In the genomic region with DNA sequence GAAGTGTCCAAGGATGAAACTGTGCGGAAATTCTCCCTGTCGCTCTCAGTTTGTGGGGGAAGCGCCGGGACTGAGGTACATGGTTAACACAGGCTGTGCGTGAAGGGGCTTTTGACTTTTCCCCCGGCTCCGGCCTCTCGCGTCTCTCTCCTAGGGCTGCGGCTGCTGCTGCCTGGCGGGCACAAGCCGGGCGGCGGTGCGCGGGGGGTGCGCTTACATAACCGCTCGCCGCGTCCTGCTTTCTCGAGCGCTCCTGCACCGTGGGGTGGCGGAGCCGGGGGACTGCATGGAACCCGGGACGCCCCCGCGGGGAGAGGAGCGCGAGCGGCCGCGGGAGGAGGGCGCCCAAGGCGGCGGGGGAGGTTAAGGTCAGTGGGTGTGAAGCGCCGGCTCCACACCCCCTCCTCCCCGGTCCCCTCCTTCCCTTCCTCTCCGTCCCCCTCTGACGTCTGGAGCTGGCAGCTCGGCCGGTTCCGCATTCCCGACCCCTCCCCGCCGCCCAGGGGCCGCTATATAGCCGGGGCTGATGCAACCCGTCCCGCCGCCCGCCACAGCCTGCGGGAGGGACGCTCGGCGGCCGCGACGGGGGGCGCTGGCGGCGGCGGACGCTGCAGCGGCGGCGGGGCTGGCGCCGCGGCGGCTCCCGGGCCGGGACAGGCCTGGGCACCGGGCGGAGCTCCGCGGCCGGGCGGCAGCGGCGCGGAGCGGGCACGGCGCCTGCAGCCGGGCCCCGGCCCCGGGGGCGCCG, we compare ENCODE assay signal across 8 cellular contexts. TPM values are rescaled to one million over a fixed set of nuclear protein-coding genes. Genes with fewer than 3 reads are reported as not detected.
DNase-seq lines count a peak whose midpoint lies in the region; ATAC-seq lines count a peak whose summit lies in the region.

A gene with protein sequence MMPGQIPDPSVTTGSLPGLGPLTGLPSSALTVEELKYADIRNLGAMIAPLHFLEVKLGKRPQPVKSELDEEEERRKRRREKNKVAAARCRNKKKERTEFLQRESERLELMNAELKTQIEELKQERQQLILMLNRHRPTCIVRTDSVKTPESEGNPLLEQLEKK (plus strand): TSS at position 541 of the 748 bp plus-strand sequence. CDS start 9,899 bp downstream, outside the sequence.

- ATAC-seq in left colon (peak; percentile 77), HG02610 (IDR thresholded peaks at IDR 0.05; ENCODE audit: unreplicated experiment) (no peak)

- DNase-seq in ELR (ENCODE audit: low read depth) = peak; percentile 66
- peak; percentile 62 for DNase-seq in H4 (ENCODE audit: low spot score)
- peak; percentile 29 for DNase-seq in NCI-H1417 treated with DMSO at 0.1 percent for 48 hours (lab: John Stamatoyannopoulos, UW)
- peak; percentile 49 for DNase-seq in activated CD4-positive, alpha-beta T cell treated with anti-CD3 and anti-CD28 coated beads for 48 hours
- peak; percentile 43 for DNase-seq in cortex of kidney (lab: John Stamatoyannopoulos, UW)
- DNase-seq in left colon = peak; percentile 91 to 93
- peak; percentile 4 to 22 for DNase-seq in stimulated activated CD4-positive, alpha-beta T cell treated with anti-CD3 and anti-CD28 coated beads, Interleukin-15, amount 100 ng/mL, for 1 hour (ENCODE audit: low read depth in 1 of 2, low spot score in 1 of 2)

- intact Hi-C loops in left colon (cut with DNase I, micrococcal nuclease) = no loop called here

RNA-seq across cellular contexts. Expression of the gene that starts here (rescaled TPM):
- total RNA-seq in H4 (2014; rRNA removed; shearing (Covaris generic)) = 17.6 and 31.9 TPM in 2 replicates
- 10 to 100 TPM; 29.5 to 40.1 TPM for total RNA-seq in left colon

Comparison
In these comparisons a context has a peak if more than half of its experiments do, and no peak if none do; other contexts are left out.
1. DNase-seq: peak in every context shown above with its lines; median percentile 92 in left colon; 66 in ELR; 62 in H4; 49 in activated CD4-positive, alpha-beta T cell treated with anti-CD3 and anti-CD28 coated beads for 48 hours; 43 in cortex of kidney; 29 in NCI-H1417 treated with DMSO at 0.1 percent for 48 hours; 13 in stimulated activated CD4-positive, alpha-beta T cell treated with anti-CD3 and anti-CD28 coated beads, Interleukin-15, amount 100 ng/mL, for 1 hour.